In genomic region chr1:65255088-65256050, GRCh38 we compare ENCODE assay signal across 1 cellular context.
TF ChIP-seq lines count a peak whose summit lies in the region.

No MANE protein-coding gene starts in this region.

TF ChIP-seq in GM23338, 12 proteins besides CTCF, POLR2A, EP300 and RAD21 (continued from another document):
- TF ChIP-seq ZNF462 (CRISPR knock-in tag; IDR thresholded peaks at IDR 0.05), result no peak
- TF ChIP-seq CREB1 (CRISPR knock-in tag; IDR thresholded peaks at IDR 0.05; ENCODE audit: low read depth), result no peak
